ENCODE assay signal across 19 cellular contexts in genomic region chr16:88507231-88507743, GRCh38.
"Had no signal": no experiment of that assay in that cellular context is flagged by ENCODE, and none has a peak within 500 bp of the region (broad histone marks: within the 10 kb centered on the region; RNA-seq: fewer than 3 reads in every experiment).

No MANE protein-coding gene starts in this region.

- H3K9me3 ChIP-seq: esophagus squamous epithelium, suprapubic skin had no signal

- H3K4me1 Mint-ChIP-seq: nephron had no signal

- H3K4me3 ChIP-seq: esophagus squamous epithelium, smooth muscle cell, suprapubic skin had no signal

- ATAC-seq: activated naive CD8-positive, alpha-beta T cell treated with anti-CD3 and anti-CD28 coated beads, Interleukin-2, amount 50 U/mL, for 24 hours; right cardiac atrium had no signal

- H3K27ac Mint-ChIP-seq: activated naive CD8-positive, alpha-beta T cell treated with anti-CD3 and anti-CD28 coated beads, Interleukin-2, amount 50 U/mL, for 24 hours; nephron; T-helper 2 cell treated with Interferon-gamma antibody and Interleukin-4, amounts not matched to agents 5 μg/mL and 100 μg/mL, for 36 hours had no signal

- DNase-seq: activated CD4-positive, alpha-beta T cell treated with anti-CD3 and anti-CD28 coated beads, Interleukin-2, amount 50 U/mL, for 1 hour; activated naive CD4-positive, alpha-beta T cell treated with Interleukin-2 at 50 U/mL for 16 hours; activated naive CD8-positive, alpha-beta T cell treated with anti-CD3 and anti-CD28 coated beads, Interleukin-2, amount 50 U/mL, for 24 hours; aorta; esophagus squamous epithelium; foreskin fibroblast; glutamatergic neuron; kidney glomerular epithelial cell; occipital lobe; right cardiac atrium; stimulated activated CD4-positive, alpha-beta T cell treated with anti-CD3 and anti-CD28 coated beads, Interleukin-4, amount 100 ng/mL, for 4 hours; stimulated activated CD8-positive, alpha-beta memory T cell treated with anti-CD3 and anti-CD28 coated beads, Interleukin-4, amount 100 ng/mL, for 48 hours; stimulated activated naive CD4-positive, alpha-beta T cell treated with Interleukin-2 at 50 U/mL for 16 hours; SW 1271; trophoblast cell had no signal

- H3K27ac ChIP-seq: esophagus squamous epithelium, suprapubic skin had no signal

- H3K36me3 ChIP-seq: esophagus squamous epithelium, suprapubic skin had no signal

- H3K9me3 Mint-ChIP-seq: activated naive CD8-positive, alpha-beta T cell treated with anti-CD3 and anti-CD28 coated beads, Interleukin-2, amount 50 U/mL, for 24 hours; nephron; T-helper 2 cell treated with Interferon-gamma antibody and Interleukin-4, amounts not matched to agents 5 μg/mL and 100 μg/mL, for 36 hours had no signal

- H3K4me3 Mint-ChIP-seq: activated naive CD8-positive, alpha-beta T cell treated with anti-CD3 and anti-CD28 coated beads, Interleukin-2, amount 50 U/mL, for 24 hours; nephron; T-helper 2 cell treated with Interferon-gamma antibody and Interleukin-4, amounts not matched to agents 5 μg/mL and 100 μg/mL, for 36 hours had no signal

- H3K27me3 Mint-ChIP-seq: activated naive CD8-positive, alpha-beta T cell treated with anti-CD3 and anti-CD28 coated beads, Interleukin-2, amount 50 U/mL, for 24 hours had no signal

- H3K27me3 ChIP-seq: suprapubic skin had no signal
